ENCODE assay signal across 14 cellular contexts in the genomic region with DNA sequence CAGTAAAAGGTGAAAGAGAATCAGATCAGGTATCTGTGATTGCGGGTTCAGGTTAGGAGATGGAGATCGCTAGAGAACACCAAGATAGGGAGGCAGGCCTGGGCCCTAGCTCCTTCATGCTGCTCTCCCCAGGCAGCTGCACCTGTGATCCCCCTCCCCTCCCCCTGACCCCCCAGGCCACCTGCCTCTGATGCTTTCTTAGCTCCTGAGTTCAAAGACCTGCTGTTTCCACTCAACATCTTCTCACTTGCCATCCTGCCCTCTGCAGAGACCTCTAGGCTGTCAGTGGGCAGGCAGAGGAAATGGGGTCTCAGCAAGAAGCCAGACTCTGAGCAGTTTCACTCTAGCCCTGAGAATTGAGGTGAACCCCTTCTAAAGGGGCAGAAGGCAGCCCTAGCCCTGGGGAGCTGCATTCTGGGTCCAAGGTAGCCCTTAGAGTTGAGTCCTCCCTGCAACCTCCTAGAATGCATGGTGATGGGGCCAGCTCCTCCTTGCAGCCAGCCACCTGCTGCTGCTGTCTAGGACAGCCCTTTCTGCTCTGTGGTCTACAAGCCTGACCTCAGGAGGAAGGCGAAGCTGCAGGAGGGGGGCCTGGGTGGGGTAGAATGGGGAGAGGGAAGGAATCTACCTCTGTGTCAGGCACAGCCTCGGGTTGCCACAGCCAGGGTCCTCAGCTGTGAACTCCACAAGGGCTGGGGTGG. TPM values are rescaled to one million over a fixed set of nuclear protein-coding genes. Genes with fewer than 3 reads are reported as not detected.
A peak's percentile ranks its signal among the peaks of the same experiment; 100 is the strongest.
DNase-seq lines count a peak whose midpoint lies in the region; ATAC-seq and TF ChIP-seq lines count a peak whose summit lies in the region.
"Had no signal": no experiment of that assay in that cellular context is flagged by ENCODE, and none has a peak within 500 bp of the region (broad histone marks: within the 10 kb centered on the region; RNA-seq: fewer than 3 reads in every experiment).

No MANE protein-coding gene starts in this region.

- H3K4me3 Mint-ChIP-seq in activated CD8-positive, alpha-beta memory T cell treated with anti-CD3 and anti-CD28 coated beads, Interleukin-2, amount 10 ng/mL, durations not matched to agents 7 days and 5 days, result no peak overlapping the region
- H3K4me3 Mint-ChIP-seq in effector memory CD8-positive, alpha-beta T cell, result peak overlapping the region in 1 of 2 donors; percentile 23
- H3K4me3 Mint-ChIP-seq in stimulated activated naive B cell treated with anti-CD40 and anti-IgM and Interleukin-4, amounts not matched to agents 10 μg/mL and 1 μg/mL and 100 μg/mL, for 72 hours, result no peak overlapping the region
- H3K4me3 Mint-ChIP-seq: activated CD4-positive, alpha-beta memory T cell treated with anti-CD3 and anti-CD28 coated beads, Interleukin-2, amount 10 ng/mL, durations not matched to agents 7 days and 5 days; activated T-helper 17 cell treated with anti-CD3 and anti-CD28 coated beads, Interleukin-2, amount 50 U/mL, for 72 hours had no signal

- peak; percentile 75 for ATAC-seq in activated CD8-positive, alpha-beta memory T cell treated with anti-CD3 and anti-CD28 coated beads, Interleukin-2, amount 10 ng/mL, durations not matched to agents 7 days and 5 days
- peak; percentile 85 for ATAC-seq in effector memory CD8-positive, alpha-beta T cell (replicated peaks)
- ATAC-seq in stimulated activated naive B cell treated with anti-CD40 and anti-IgM and Interleukin-4, amounts not matched to agents 10 μg/mL and 1 μg/mL and 100 μg/mL, for 72 hours (replicated peaks), result peak; percentile 21 to 23

- peaks cover 44% of the 10 kb centered on the region for H3K4me1 ChIP-seq in Loucy (ENCODE audit: insufficient read depth, low read length, poor library complexity, severe bottlenecking)

- TF ChIP-seq CTCF in Loucy (conservative IDR thresholded peaks at IDR 0.05; ENCODE audit: low read length), result no peak

- peaks cover 30% of the 10 kb centered on the region for H3K4me1 Mint-ChIP-seq in activated CD8-positive, alpha-beta memory T cell treated with anti-CD3 and anti-CD28 coated beads, Interleukin-2, amount 10 ng/mL, durations not matched to agents 7 days and 5 days
- peaks cover 8 to 13% of the 10 kb centered on the region in 2 donors for H3K4me1 Mint-ChIP-seq in effector memory CD8-positive, alpha-beta T cell (ENCODE audit: low read depth in 2 of 2)
- H3K4me1 Mint-ChIP-seq in stimulated activated naive B cell treated with anti-CD40 and anti-IgM and Interleukin-4, amounts not matched to agents 10 μg/mL and 1 μg/mL and 100 μg/mL, for 72 hours, result peaks cover 16 to 18% of the 10 kb centered on the region in 2 donors
- H3K4me1 Mint-ChIP-seq: activated T-helper 17 cell treated with anti-CD3 and anti-CD28 coated beads, Interleukin-2, amount 50 U/mL, for 72 hours had no signal

- H3K9me3 ChIP-seq in Loucy (ENCODE audit: insufficient read depth, low read depth, low read length), result no peaks in the 10 kb centered on the region
- H3K9me3 ChIP-seq: suprapubic skin had no signal

- H4K20me1 ChIP-seq in Loucy (ENCODE audit: insufficient read depth, low read length, poor library complexity, severe bottlenecking), result no peaks in the 10 kb centered on the region

- CTCF ChIA-PET in activated CD8-positive, alpha-beta memory T cell treated with anti-CD3 and anti-CD28 coated beads, Interleukin-2, amount 10 ng/mL, durations not matched to agents 7 days and 5 days (lab: Charles Lee), result interaction anchor here (0.7 to 19.5 kb wide), 28 partner anchors 12 to 424 kb away, joined by 3 to 954 read pairs (median 4); a partner anchor contains a TSS

- no peak overlapping the region for H3K9ac ChIP-seq in Loucy (ENCODE audit: low read depth, low read length, poor library complexity, severe bottlenecking)

- H3K36me3 Mint-ChIP-seq in activated CD8-positive, alpha-beta memory T cell treated with anti-CD3 and anti-CD28 coated beads, Interleukin-2, amount 10 ng/mL, durations not matched to agents 7 days and 5 days, result no peaks in the 10 kb centered on the region
- no peaks in the 10 kb centered on the region for H3K36me3 Mint-ChIP-seq in effector memory CD8-positive, alpha-beta T cell (ENCODE audit: insufficient read depth)
- H3K36me3 Mint-ChIP-seq in stimulated activated naive B cell treated with anti-CD40 and anti-IgM and Interleukin-4, amounts not matched to agents 10 μg/mL and 1 μg/mL and 100 μg/mL, for 72 hours, result no peaks in the 10 kb centered on the region

- H3K27ac Mint-ChIP-seq in activated CD8-positive, alpha-beta memory T cell treated with anti-CD3 and anti-CD28 coated beads, Interleukin-2, amount 10 ng/mL, durations not matched to agents 7 days and 5 days, result peak overlapping the region; percentile 58
- H3K27ac Mint-ChIP-seq in effector memory CD8-positive, alpha-beta T cell, result no peak overlapping the region
- H3K27ac Mint-ChIP-seq in stimulated activated naive B cell treated with anti-CD40 and anti-IgM and Interleukin-4, amounts not matched to agents 10 μg/mL and 1 μg/mL and 100 μg/mL, for 72 hours, result no peak overlapping the region
- H3K27ac Mint-ChIP-seq: activated CD4-positive, alpha-beta memory T cell treated with anti-CD3 and anti-CD28 coated beads, Interleukin-2, amount 10 ng/mL, durations not matched to agents 7 days and 5 days; activated T-helper 17 cell treated with anti-CD3 and anti-CD28 coated beads, Interleukin-2, amount 50 U/mL, for 72 hours had no signal

- peak overlapping the region; percentile 30 for H3K4me3 ChIP-seq in Loucy (ENCODE audit: low read length, poor library complexity, severe bottlenecking)
- H3K4me3 ChIP-seq: cardiac muscle cell, suprapubic skin had no signal

- no peak overlapping the region for H2AFZ ChIP-seq in Loucy (ENCODE audit: low read length)

- peak overlapping the region; percentile 62 for H3K4me2 ChIP-seq in Loucy (ENCODE audit: low read depth, low read length, poor library complexity, severe bottlenecking)

- no peaks in the 10 kb centered on the region for H3K9me2 ChIP-seq in Loucy (replicated peaks; ENCODE audit: low read depth, low read length)

- H3F3A ChIP-seq in Loucy (ENCODE audit: low read depth), result no peaks in the 10 kb centered on the region; the same call in 1 of the 2 replicates

- no peaks in the 10 kb centered on the region for H3K9me3 Mint-ChIP-seq in activated CD8-positive, alpha-beta memory T cell treated with anti-CD3 and anti-CD28 coated beads, Interleukin-2, amount 10 ng/mL, durations not matched to agents 7 days and 5 days (ENCODE audit: low read depth)
- no peaks in the 10 kb centered on the region for H3K9me3 Mint-ChIP-seq in effector memory CD8-positive, alpha-beta T cell
- no peaks in the 10 kb centered on the region for H3K9me3 Mint-ChIP-seq in stimulated activated naive B cell treated with anti-CD40 and anti-IgM and Interleukin-4, amounts not matched to agents 10 μg/mL and 1 μg/mL and 100 μg/mL, for 72 hours
- H3K9me3 Mint-ChIP-seq: activated CD4-positive, alpha-beta memory T cell treated with anti-CD3 and anti-CD28 coated beads, Interleukin-2, amount 10 ng/mL, durations not matched to agents 7 days and 5 days; activated T-helper 17 cell treated with anti-CD3 and anti-CD28 coated beads, Interleukin-2, amount 50 U/mL, for 72 hours had no signal

- H3K79me2 ChIP-seq in Loucy (ENCODE audit: insufficient read depth, low read length), result no peaks in the 10 kb centered on the region

- no peaks in the 10 kb centered on the region for H3K27me3 ChIP-seq in Loucy (ENCODE audit: insufficient read depth, low read length, poor library complexity, severe bottlenecking)
- H3K27me3 ChIP-seq: cardiac muscle cell, suprapubic skin had no signal

- H3K36me3 ChIP-seq in Loucy (ENCODE audit: insufficient read depth, low read length), result no peaks in the 10 kb centered on the region
- H3K36me3 ChIP-seq: cardiac muscle cell, suprapubic skin had no signal

- peaks cover 11% of the 10 kb centered on the region for H3K27me3 Mint-ChIP-seq in activated CD8-positive, alpha-beta memory T cell treated with anti-CD3 and anti-CD28 coated beads, Interleukin-2, amount 10 ng/mL, durations not matched to agents 7 days and 5 days
- no peaks in the 10 kb centered on the region for H3K27me3 Mint-ChIP-seq in effector memory CD8-positive, alpha-beta T cell
- H3K27me3 Mint-ChIP-seq in stimulated activated naive B cell treated with anti-CD40 and anti-IgM and Interleukin-4, amounts not matched to agents 10 μg/mL and 1 μg/mL and 100 μg/mL, for 72 hours, result no peaks in the 10 kb centered on the region
- H3K27me3 Mint-ChIP-seq: activated T-helper 17 cell treated with anti-CD3 and anti-CD28 coated beads, Interleukin-2, amount 50 U/mL, for 72 hours had no signal

- DNase-seq in activated CD8-positive, alpha-beta memory T cell treated with anti-CD3 and anti-CD28 coated beads, Interleukin-2, amount 10 ng/mL, durations not matched to agents 7 days and 5 days, result no peak
- DNase-seq in activated CD8-positive, alpha-beta memory T cell treated with anti-CD3 and anti-CD28 coated beads, Interleukin-2, amount 50 U/mL, for 48 hours, result no peak
- DNase-seq in effector memory CD8-positive, alpha-beta T cell, result no peak
- DNase-seq in stimulated activated naive B cell treated with anti-CD40 and anti-IgM and Interleukin-4, amounts not matched to agents 10 μg/mL and 1 μg/mL and 100 μg/mL, for 72 hours, result no peak
- DNase-seq in ecto neural progenitor cell (ENCODE audit: low spot score), result no peak
- DNase-seq in NCI-H2227 treated with DMSO at 0.1 percent for 48 hours (lab: John Stamatoyannopoulos, UW), result no peak
- no peak for DNase-seq in SKM-1 treated with dmso at 0.1 percent for 144 hours (lab: John Stamatoyannopoulos, UW; ENCODE audit: unreplicated experiment)
- DNase-seq: 8988T, NCI-H345 had no signal

RNA-seq across cellular contexts. Expression of a gene that starts 6.4 kb away (rescaled TPM):
- total RNA-seq in activated CD8-positive, alpha-beta memory T cell treated with anti-CD3 and anti-CD28 coated beads, Interleukin-2, amount 10 ng/mL, durations not matched to agents 7 days and 5 days, result 10 to 100 TPM; 13.9 to 18.5 TPM

RNA-seq across cellular contexts. Expression of a gene that starts 8.0 kb away (rescaled TPM):
- total RNA-seq in activated CD8-positive, alpha-beta memory T cell treated with anti-CD3 and anti-CD28 coated beads, Interleukin-2, amount 10 ng/mL, durations not matched to agents 7 days and 5 days, result 1 to 10 TPM; 1.5 to 1.9 TPM

RNA-seq across cellular contexts. Expression of a gene that starts 41.4 kb away (rescaled TPM):
- not detected for total RNA-seq in activated CD8-positive, alpha-beta memory T cell treated with anti-CD3 and anti-CD28 coated beads, Interleukin-2, amount 10 ng/mL, durations not matched to agents 7 days and 5 days
- total RNA-seq: activated CD4-positive, alpha-beta memory T cell treated with anti-CD3 and anti-CD28 coated beads, Interleukin-2, amount 10 ng/mL, durations not matched to agents 7 days and 5 days had no signal

RNA-seq across cellular contexts. Expression of a gene that starts 53.1 kb away (rescaled TPM):
- total RNA-seq in activated CD8-positive, alpha-beta memory T cell treated with anti-CD3 and anti-CD28 coated beads, Interleukin-2, amount 10 ng/mL, durations not matched to agents 7 days and 5 days, result 100 to 1,000 TPM; 226 to 284 TPM

Comparison
In these comparisons a context has a peak if more than half of its experiments do, and no peak if none do; other contexts are left out.
1. ATAC-seq: peak in every context shown above with its lines; median percentile 85 in effector memory CD8-positive, alpha-beta T cell; 75 in activated CD8-positive, alpha-beta memory T cell treated with anti-CD3 and anti-CD28 coated beads, Interleukin-2, amount 10 ng/mL, durations not matched to agents 7 days and 5 days; 22 in stimulated activated naive B cell treated with anti-CD40 and anti-IgM and Interleukin-4, amounts not matched to agents 10 μg/mL and 1 μg/mL and 100 μg/mL, for 72 hours.